34 cellular contexts compared by ENCODE assay signal in genomic region chr2:107988108-107988507, GRCh38. TPM values are rescaled to one million over a fixed set of nuclear protein-coding genes. Genes with fewer than 3 reads are reported as not detected.
"Had no signal": no experiment of that assay in that cellular context is flagged by ENCODE, and none has a peak within 500 bp of the region (broad histone marks: within the 10 kb centered on the region; RNA-seq: fewer than 3 reads in every experiment).

No MANE protein-coding gene starts in this region.

- H3K27me3 ChIP-seq: ascending aorta had no signal

- H3K27ac Mint-ChIP-seq: activated CD8-positive, alpha-beta T cell treated with anti-CD3 and anti-CD28 coated beads for 36 hours; activated naive CD4-positive, alpha-beta T cell treated with anti-CD3 and anti-CD28 coated beads, Interleukin-2, amount 10 ng/mL, durations not matched to agents 7 days and 5 days; activated naive CD4-positive, alpha-beta T cell treated with anti-CD3 and anti-CD28 coated beads, Interleukin-2, amount 50 U/mL, for 72 hours; activated naive CD8-positive, alpha-beta T cell treated with anti-CD3 and anti-CD28 coated beads, Interleukin-2, amount 10 ng/mL, durations not matched to agents 7 days and 5 days; activated T-helper 1 cell treated with anti-CD3 and anti-CD28 coated beads, Interleukin-12 subunit alpha, Interleukin-12 subunit beta, Interleukin-2, Interleukin-4 antibody, amounts not matched to agents 30 ng/mL and 10 ng/mL and 1 ng/mL, durations not matched to agents 14 hours and 24 hours and 36 hours; activated T-helper 2 cell treated with anti-CD3 and anti-CD28 coated beads, Interferon-gamma antibody, Interleukin-2, Interleukin-4, amounts not matched to agents 10 μg/mL and 5 μg/mL and 100 μg/mL, durations not matched to agents 14 hours and 24 hours and 36 hours; effector memory CD8-positive, alpha-beta T cell; T-cell; T-helper 1 cell treated with Interleukin-12 subunit alpha and Interleukin-12 subunit beta and Interleukin-4 antibody, amounts not matched to agents 30 μg/mL and 1 μg/mL, for 36 hours had no signal

- H3K9me3 Mint-ChIP-seq: activated CD8-positive, alpha-beta T cell treated with anti-CD3 and anti-CD28 coated beads for 36 hours; activated naive CD4-positive, alpha-beta T cell treated with anti-CD3 and anti-CD28 coated beads, Interleukin-2, amount 10 ng/mL, durations not matched to agents 7 days and 5 days; activated naive CD4-positive, alpha-beta T cell treated with anti-CD3 and anti-CD28 coated beads, Interleukin-2, amount 50 U/mL, for 72 hours; activated naive CD8-positive, alpha-beta T cell treated with anti-CD3 and anti-CD28 coated beads, Interleukin-2, amount 10 ng/mL, durations not matched to agents 7 days and 5 days; activated T-helper 1 cell treated with anti-CD3 and anti-CD28 coated beads, Interleukin-12 subunit alpha, Interleukin-12 subunit beta, Interleukin-2, Interleukin-4 antibody, amounts not matched to agents 30 ng/mL and 10 ng/mL and 1 ng/mL, durations not matched to agents 14 hours and 24 hours and 36 hours; activated T-helper 2 cell treated with anti-CD3 and anti-CD28 coated beads, Interferon-gamma antibody, Interleukin-2, Interleukin-4, amounts not matched to agents 10 μg/mL and 5 μg/mL and 100 μg/mL, durations not matched to agents 14 hours and 24 hours and 36 hours; T-cell; T-helper 1 cell treated with Interleukin-12 subunit alpha and Interleukin-12 subunit beta and Interleukin-4 antibody, amounts not matched to agents 30 μg/mL and 1 μg/mL, for 36 hours had no signal

- FAIRE-seq: colon had no signal

- H3K4me3 Mint-ChIP-seq: activated CD8-positive, alpha-beta T cell treated with anti-CD3 and anti-CD28 coated beads for 36 hours; activated naive CD4-positive, alpha-beta T cell treated with anti-CD3 and anti-CD28 coated beads, Interleukin-2, amount 10 ng/mL, durations not matched to agents 7 days and 5 days; activated naive CD8-positive, alpha-beta T cell treated with anti-CD3 and anti-CD28 coated beads, Interleukin-2, amount 10 ng/mL, durations not matched to agents 7 days and 5 days; activated T-helper 1 cell treated with anti-CD3 and anti-CD28 coated beads, Interleukin-12 subunit alpha, Interleukin-12 subunit beta, Interleukin-2, Interleukin-4 antibody, amounts not matched to agents 30 ng/mL and 10 ng/mL and 1 ng/mL, durations not matched to agents 14 hours and 24 hours and 36 hours; effector memory CD8-positive, alpha-beta T cell; T-cell; T-helper 1 cell treated with Interleukin-12 subunit alpha and Interleukin-12 subunit beta and Interleukin-4 antibody, amounts not matched to agents 30 μg/mL and 1 μg/mL, for 36 hours had no signal

- H3K36me3 ChIP-seq: ascending aorta, brain microvascular endothelial cell, esophagus muscularis mucosa, gastrocnemius medialis, heart left ventricle had no signal

- H3K36me3 Mint-ChIP-seq: activated naive CD4-positive, alpha-beta T cell treated with anti-CD3 and anti-CD28 coated beads, Interleukin-2, amount 10 ng/mL, durations not matched to agents 7 days and 5 days; activated naive CD4-positive, alpha-beta T cell treated with anti-CD3 and anti-CD28 coated beads, Interleukin-2, amount 50 U/mL, for 72 hours; activated naive CD8-positive, alpha-beta T cell treated with anti-CD3 and anti-CD28 coated beads, Interleukin-2, amount 10 ng/mL, durations not matched to agents 7 days and 5 days; T-cell had no signal

- DNase-seq: activated CD4-positive, alpha-beta T cell treated with anti-CD3 and anti-CD28 coated beads for 1 hour; activated CD4-positive, alpha-beta T cell treated with anti-CD3 and anti-CD28 coated beads for 4 hours; activated CD4-positive, alpha-beta T cell treated with anti-CD3 and anti-CD28 coated beads, Interleukin-2, amount 50 U/mL, for 1 hour; activated CD4-positive, alpha-beta T cell treated with anti-CD3 and anti-CD28 coated beads, Interleukin-2, amount 50 U/mL, for 48 hours; activated CD8-positive, alpha-beta memory T cell treated with anti-CD3 and anti-CD28 coated beads for 24 hours; activated CD8-positive, alpha-beta T cell treated with anti-CD3 and anti-CD28 coated beads for 36 hours; activated effector memory CD4-positive, alpha-beta T cell treated with anti-CD3 and anti-CD28 coated beads, Interleukin-2, amount 50 U/mL, for 16 hours; activated naive CD4-positive, alpha-beta T cell treated with anti-CD3 and anti-CD28 coated beads, Interleukin-2, amount 10 ng/mL, durations not matched to agents 7 days and 5 days; activated naive CD8-positive, alpha-beta T cell treated with anti-CD3 and anti-CD28 coated beads, Interleukin-2, amount 10 ng/mL, durations not matched to agents 7 days and 5 days; activated T-cell treated with anti-CD3 and anti-CD28 coated beads, Interleukin-2, amount 50 U/mL, for 1 hour; activated T-cell treated with anti-CD3 and anti-CD28 coated beads, Interleukin-2, amount 50 U/mL, for 48 hours; brain microvascular endothelial cell; caudate nucleus; cortex of kidney; dermis blood vessel endothelial cell; effector CD4-positive, alpha-beta T cell; effector memory CD8-positive, alpha-beta T cell; erythroblast; foreskin keratinocyte; gastrocnemius medialis; glutamatergic neuron; heart left ventricle; SW 1271; T-cell; T1000 had no signal

- H3K4me3 ChIP-seq: ascending aorta, esophagus muscularis mucosa, gastrocnemius medialis, heart left ventricle had no signal

- ATAC-seq: activated CD8-positive, alpha-beta T cell treated with anti-CD3 and anti-CD28 coated beads for 36 hours; activated naive CD4-positive, alpha-beta T cell treated with anti-CD3 and anti-CD28 coated beads, Interleukin-2, amount 50 U/mL, for 72 hours; effector memory CD8-positive, alpha-beta T cell; foreskin keratinocyte; gastrocnemius medialis; heart left ventricle; T-cell had no signal

- H3K4me1 Mint-ChIP-seq: activated naive CD4-positive, alpha-beta T cell treated with anti-CD3 and anti-CD28 coated beads, Interleukin-2, amount 10 ng/mL, durations not matched to agents 7 days and 5 days; activated naive CD8-positive, alpha-beta T cell treated with anti-CD3 and anti-CD28 coated beads, Interleukin-2, amount 10 ng/mL, durations not matched to agents 7 days and 5 days; T-cell had no signal

RNA-seq across cellular contexts. Expression of gene SLC5A7, which starts 1.8 kb away (rescaled TPM):
- total RNA-seq: activated CD8-positive, alpha-beta T cell treated with anti-CD3 and anti-CD28 coated beads for 36 hours; activated naive CD4-positive, alpha-beta T cell treated with anti-CD3 and anti-CD28 coated beads, Interleukin-2, amount 50 U/mL, for 72 hours; activated naive CD8-positive, alpha-beta T cell treated with anti-CD3 and anti-CD28 coated beads, Interleukin-2, amount 10 ng/mL, durations not matched to agents 7 days and 5 days; activated T-helper 1 cell treated with anti-CD3 and anti-CD28 coated beads, Interleukin-12 subunit alpha, Interleukin-12 subunit beta, Interleukin-2, Interleukin-4 antibody, amounts not matched to agents 30 ng/mL and 10 ng/mL and 1 ng/mL, durations not matched to agents 14 hours and 24 hours and 36 hours; activated T-helper 2 cell treated with anti-CD3 and anti-CD28 coated beads, Interferon-gamma antibody, Interleukin-2, Interleukin-4, amounts not matched to agents 10 μg/mL and 5 μg/mL and 100 μg/mL, durations not matched to agents 14 hours and 24 hours and 36 hours; ascending aorta; chondrocyte; dermis blood vessel endothelial cell; foreskin keratinocyte; T-cell; T-helper 2 cell treated with Interferon-gamma antibody and Interleukin-4, amounts not matched to agents 100 ng/mL and 5 ng/mL, for 36 hours had no signal
- polyA plus RNA-seq: foreskin keratinocyte had no signal
